In the genomic region with DNA sequence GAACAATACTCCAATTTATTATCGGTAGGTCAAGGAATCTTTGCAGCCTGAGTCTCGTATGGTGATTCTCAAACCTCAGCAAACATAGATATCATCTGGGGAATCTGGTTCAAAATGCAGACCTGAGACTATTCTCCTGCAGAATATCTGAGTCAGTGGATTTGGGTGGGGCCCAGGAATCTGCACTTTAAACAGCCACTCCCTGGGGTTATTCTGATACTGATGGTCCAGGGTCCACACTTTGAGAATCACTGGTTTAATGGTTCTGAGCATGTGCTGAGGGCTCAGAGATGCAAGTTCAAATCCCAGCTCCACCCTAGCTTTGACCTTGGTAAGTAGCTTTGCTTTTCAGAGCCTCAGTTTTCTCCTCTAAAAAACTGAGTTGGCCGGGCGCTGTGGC, we compare ENCODE assay signal across 18 cellular contexts. TPM values are rescaled to one million over a fixed set of nuclear protein-coding genes. Genes with fewer than 3 reads are reported as not detected.
DNase-seq lines count a peak whose midpoint lies in the region; ATAC-seq, FAIRE-seq and TF ChIP-seq lines count a peak whose summit lies in the region.
"Had no signal": no experiment of that assay in that cellular context is flagged by ENCODE, and none has a peak within 500 bp of the region (broad histone marks: within the 10 kb centered on the region; RNA-seq: fewer than 3 reads in every experiment).

No MANE protein-coding gene starts in this region.

- intact Hi-C loops in colonic mucosa (cut with DNase I) (no loop called here), mucosa of descending colon (cut with DNase I, micrococcal nuclease) (no loop called here)

- DNase-seq in colonic mucosa (peak; percentile 27), mucosa of descending colon (peak in 1 of 3 donors; percentile 29), small intestine (peak; percentile 96)
- DNase-seq: C1 segment of cervical spinal cord; Calu3; CD4-positive, alpha-beta memory T cell; COR-L47; DMS153; DND-41; GM23248; H7; HCEC 1CT had no signal

- no peak overlapping the region for H3K4me3 ChIP-seq in colonic mucosa
- H3K4me3 ChIP-seq in mucosa of descending colon: no peak overlapping the region
- H3K4me3 ChIP-seq in small intestine (ENCODE audit: low read depth in 1 of 2, low read length in 2 of 2): no peak overlapping the region
- H3K4me3 ChIP-seq: GM12878, GM23248 had no signal

- WGBS in small intestine, 3 donors: 56 to 76% (median 69%) methylated on average over 4 of the region's 4 CpGs

- peak; percentile 83 for ATAC-seq in mucosa of descending colon
- ATAC-seq in activated CD4-positive, CD25-positive, alpha-beta regulatory T cell treated with anti-CD3 and anti-CD28 coated beads, Interleukin-2, amount 50 U/mL, for 24 hours: no peak
- ATAC-seq in HG02763 (IDR thresholded peaks at IDR 0.05; ENCODE audit: unreplicated experiment): no peak
- ATAC-seq in HG02885 (IDR thresholded peaks at IDR 0.05; ENCODE audit: poor library complexity, unreplicated experiment): no peak
- ATAC-seq: GM12878 had no signal

- no peaks in the 10 kb centered on the region for H3K9me3 ChIP-seq in colonic mucosa
- no peaks in the 10 kb centered on the region for H3K9me3 ChIP-seq in mucosa of descending colon
- no peaks in the 10 kb centered on the region for H3K9me3 ChIP-seq in small intestine (ENCODE audit: control insufficient read depth, low read depth)

- no peak overlapping the region for H3K9ac ChIP-seq in colonic mucosa (ENCODE audit: low read depth in 2 of 2, low read length in 2 of 2)
- H3K9ac ChIP-seq: GM23248 had no signal

- no peak overlapping the region for H3K27ac ChIP-seq in colonic mucosa
- H3K27ac ChIP-seq in small intestine (ENCODE audit: low read depth in 1 of 2, low read length in 1 of 2): peak overlapping the region; percentile 1 to 25
- H3K27ac ChIP-seq: GM23248 had no signal

- no peaks in the 10 kb centered on the region for H3K36me3 ChIP-seq in colonic mucosa
- no peaks in the 10 kb centered on the region for H3K36me3 ChIP-seq in mucosa of descending colon (ENCODE audit: low read depth)
- no peaks in the 10 kb centered on the region for H3K36me3 ChIP-seq in small intestine (ENCODE audit: control insufficient read depth in 2 of 2, insufficient read depth in 2 of 2, low read length in 2 of 2)

- TF ChIP-seq CTCF in colonic mucosa (IDR thresholded peaks at IDR 0.05): no peak
- no peak for TF ChIP-seq CTCF in mucosa of descending colon (IDR thresholded peaks at IDR 0.05)

- H3K27me3 ChIP-seq in colonic mucosa (no peaks in the 10 kb centered on the region), small intestine (ENCODE audit: control insufficient read depth in 2 of 2, insufficient read depth in 2 of 2, low read length in 2 of 2) (no peaks in the 10 kb centered on the region)

- H3K4me1 ChIP-seq in colonic mucosa (no peaks in the 10 kb centered on the region), mucosa of descending colon (ENCODE audit: low read depth) (peaks cover 4% of the 10 kb centered on the region), small intestine (ENCODE audit: control insufficient read depth in 2 of 2, insufficient read depth in 1 of 2, low read depth in 1 of 2, low read length in 1 of 2) (peaks cover 0 to 2% of the 10 kb centered on the region in 2 donors)

- no peak for FAIRE-seq in small intestine (lab: Jason Lieb, UNC)
- FAIRE-seq: G401.6, GM12878, H1 had no signal

RNA-seq across cellular contexts. Expression of gene GRK3, which starts 53.5 kb away (rescaled TPM):
- total RNA-seq in colonic mucosa: 1 to 10 TPM; 2.9 to 5.3 TPM
- 10 to 100 TPM in 1 of 3 donors, 1 to 10 TPM in 2; 2.1 to 16.1 (median 3.2) TPM for total RNA-seq in mucosa of descending colon
- polyA plus RNA-seq in small intestine: 1 to 10 TPM in 1 of 3 donors, under 1 TPM in 2; 0.22 to 3.2 (median 0.81) TPM
